ENCODE assay signal across 8 cellular contexts in genomic region chr19:13840751-13841338, GRCh38. TPM values are rescaled to one million over a fixed set of nuclear protein-coding genes. Genes with fewer than 3 reads are reported as not detected.
DNase-seq lines count a peak whose midpoint lies in the region; TF ChIP-seq lines count a peak whose summit lies in the region.

No MANE protein-coding gene starts in this region.

- H4K8ac ChIP-seq in trophoblast cell (ENCODE audit: low read depth, low read length), result peak overlapping the region; percentile 10

- H3K4me1 ChIP-seq in DOHH2 (ENCODE audit: control insufficient read depth, low read length), result peaks cover 89% of the 10 kb centered on the region
- peaks cover 50 to 54% of the 10 kb centered on the region in 2 experiments for H3K4me1 ChIP-seq in trophoblast cell (ENCODE audit: control insufficient read depth in 1 of 2, insufficient read depth in 2 of 2, low read length in 2 of 2)

- CTCF ChIA-PET in RWPE1 (lab: Yijun Ruan, JAX), result interaction anchor here (0.7 to 0.9 kb wide), 2 partner anchors 22 to 252 kb away, joined by 5 read pairs; no protein-coding TSS in a partner anchor

- no peak for TF ChIP-seq CTCF in DOHH2 (IDR thresholded peaks at IDR 0.05; ENCODE audit: low read depth, low read length, poor library complexity, severe bottlenecking)
- no peak for TF ChIP-seq CTCF in RWPE1 (conservative IDR thresholded peaks at IDR 0.05; ENCODE audit: low read depth)

- peaks cover 50% of the 10 kb centered on the region for H3K79me1 ChIP-seq in trophoblast cell (ENCODE audit: low read length)

- H3K36me3 ChIP-seq in DOHH2 (ENCODE audit: control insufficient read depth, low read length) (no peaks in the 10 kb centered on the region), trophoblast cell (ENCODE audit: control insufficient read depth in 1 of 2, insufficient read depth in 2 of 2, low read length in 2 of 2) (peaks cover 48 to 49% of the 10 kb centered on the region in 2 experiments)

- H3K9me3 ChIP-seq in DOHH2 (ENCODE audit: control insufficient read depth, insufficient read depth, low read length) (no peaks in the 10 kb centered on the region), trophoblast cell (ENCODE audit: insufficient read depth, low read depth, low read length) (peaks cover 2% of the 10 kb centered on the region)

- no peak overlapping the region for H2AK5ac ChIP-seq in trophoblast cell (ENCODE audit: low read length)

- 0 out of 2 replicates have a peak, but pooled peaks cover 6% of the 10 kb centered on the region for H3K79me2 ChIP-seq in DOHH2 (ENCODE audit: control insufficient read depth, low read length)
- H3K79me2 ChIP-seq in trophoblast cell (ENCODE audit: control insufficient read depth, insufficient read depth, low read length, poor library complexity), result peaks cover 51% of the 10 kb centered on the region

- DNase-seq in RWPE1 (ENCODE audit: low spot score), result no peak
- DNase-seq in epithelial cell of prostate (ENCODE audit: low read depth, low spot score), result no peak
- DNase-seq in trophoblast cell, result peak in 1 of 2 donors; percentile 16
- DNase-seq in NCI-H2227 treated with DMSO at 0.1 percent for 48 hours (lab: John Stamatoyannopoulos, UW), result no peak
- no peak for DNase-seq in NCI-H69 (lab: John Stamatoyannopoulos, UW)
- no peak for DNase-seq in NCI-H2171 treated with DMSO at 0.1 percent for 48 hours (lab: John Stamatoyannopoulos, UW)
- DNase-seq in COLO829 (ENCODE audit: low spot score), result no peak

- no peaks in the 10 kb centered on the region for H4K20me1 ChIP-seq in DOHH2 (ENCODE audit: control insufficient read depth, insufficient read depth, low read depth, low read length)

- H3K9me2 ChIP-seq in DOHH2 (replicated peaks; ENCODE audit: control insufficient read depth, low read length), result no peaks in the 10 kb centered on the region

- no peak overlapping the region for H2AFZ ChIP-seq in trophoblast cell (ENCODE audit: insufficient read depth, low read length, poor library complexity)

- H4K91ac ChIP-seq in trophoblast cell (ENCODE audit: low read depth, low read length), result peak overlapping the region; percentile 4

- H2BK5ac ChIP-seq in trophoblast cell (ENCODE audit: low read depth, low read length, poor library complexity), result peak overlapping the region; percentile 7

- H3K4me2 ChIP-seq in DOHH2 (ENCODE audit: low read length) (peak overlapping the region; percentile 83), trophoblast cell (ENCODE audit: low read length) (peak overlapping the region; percentile 97)

- peak overlapping the region; percentile 87 for H3K9ac ChIP-seq in trophoblast cell (ENCODE audit: low read length)

- no CpG with 5 or more reads among the region's 20 CpGs for WGBS in trophoblast cell (ENCODE audit: extremely low coverage, insufficient coverage, insufficient read length)

- H3K27me3 ChIP-seq in DOHH2 (ENCODE audit: control insufficient read depth, low read length) (peaks cover 10% of the 10 kb centered on the region), trophoblast cell (ENCODE audit: insufficient read depth, low read length) (no peaks in the 10 kb centered on the region)

- H2BK120ac ChIP-seq in trophoblast cell (ENCODE audit: insufficient read depth, low read length, poor library complexity), result peak overlapping the region; percentile 9

- no peak overlapping the region for H2BK12ac ChIP-seq in trophoblast cell (ENCODE audit: low read length)

- no peak overlapping the region for H4K12ac ChIP-seq in trophoblast cell (ENCODE audit: low read depth, low read length)

- H3K4ac ChIP-seq in trophoblast cell (ENCODE audit: low read depth, low read length), result peak overlapping the region; percentile 98

- POLR2A ChIA-PET in RWPE1 (lab: Yijun Ruan, JAX; ENCODE audit: low non-redundant PET), result interaction anchor here (0.7 kb wide), 1 partner anchor 22 kb away, joined by 3 read pairs; no protein-coding TSS in a partner anchor

- H3F3A ChIP-seq in DOHH2 (ENCODE audit: control insufficient read depth, insufficient read depth), result peaks cover 19% of the 10 kb centered on the region

- H3K27ac ChIP-seq in DOHH2 (ENCODE audit: low read depth, low read length) (no peak overlapping the region), RWPE1 (peak overlapping the region; percentile 100), epithelial cell of prostate (peak overlapping the region; percentile 100), trophoblast cell (ENCODE audit: low read depth, low read length) (peak overlapping the region; percentile 85)

- peak overlapping the region; percentile 50 for H3K14ac ChIP-seq in trophoblast cell (ENCODE audit: low read length)

- peak overlapping the region; percentile 55 for H3K18ac ChIP-seq in trophoblast cell (ENCODE audit: low read length)

- no peak overlapping the region for H3K23ac ChIP-seq in trophoblast cell (ENCODE audit: low read length)

- H3K4me3 ChIP-seq in DOHH2 (ENCODE audit: low read length) (no peak overlapping the region), trophoblast cell (ENCODE audit: low read depth, low read length) (peak overlapping the region; percentile 97)

RNA-seq across cellular contexts. Expression of gene NANOS3, which starts 36.1 kb away (rescaled TPM):
- polyA plus RNA-seq in trophoblast cell (2013), result 1.8 and 2.0 TPM in 2 replicates

RNA-seq across cellular contexts. Expression of gene ZSWIM4, which starts 45.6 kb away (rescaled TPM):
- 13.1 and 14.3 TPM in 2 replicates for polyA plus RNA-seq in trophoblast cell (2013)
